8 cellular contexts compared by ENCODE assay signal in genomic region chr1:40385437-40386310, GRCh38. TPM values are rescaled to one million over a fixed set of nuclear protein-coding genes. Genes with fewer than 3 reads are reported as not detected.
DNase-seq lines count a peak whose midpoint lies in the region; ATAC-seq and TF ChIP-seq lines count a peak whose summit lies in the region.

No MANE protein-coding gene starts in this region.

- DNase-seq in GM12864 (ENCODE audit: low read depth) (peak; percentile 88), MV-4-11 (lab: John Stamatoyannopoulos, UW) (peak; percentile 99), NCI-H345 (lab: John Stamatoyannopoulos, UW) (no peak), cerebellum (ENCODE audit: low spot score) (no peak)
- DNase-seq in activated naive CD4-positive, alpha-beta T cell treated with anti-CD3 and anti-CD28 coated beads, Interleukin-2, amount 50 U/mL, for 16 hours: peak; percentile 52

- H3K9ac ChIP-seq in liver (ENCODE audit: low read depth in 1 of 2, low read length in 2 of 2): peak overlapping the region; percentile 23 to 90

- peak; percentile 64 for ATAC-seq in GM21723 (IDR thresholded peaks at IDR 0.05; ENCODE audit: unreplicated experiment)

- TF ChIP-seq CTCF in GM12864 (IDR thresholded peaks at IDR 0.05; ENCODE audit: low read depth, low read length, missing control alignments) (no peak), liver (IDR thresholded peaks at IDR 0.05; ENCODE audit: low read depth, low read length, missing input control) (no peak)

- H3K36me3 ChIP-seq in liver (ENCODE audit: control insufficient read depth in 4 of 4, insufficient read depth in 3 of 4, low read depth in 1 of 4, low read length in 3 of 4) (no peaks in the 10 kb centered on the region), thymus (ENCODE audit: control insufficient read depth, insufficient read depth) (peaks cover 13% of the 10 kb centered on the region)

- TF ChIP-seq RAD21 in liver (IDR thresholded peaks at IDR 0.05): peak in 1 of 2 donors; percentile 5

- H3K4me1 ChIP-seq in liver (ENCODE audit: control insufficient read depth in 4 of 4, insufficient read depth in 4 of 4, low read length in 3 of 4): peaks cover 24 to 87% (median 74%) of the 10 kb centered on the region in 4 donors
- peaks cover 67% of the 10 kb centered on the region for H3K4me1 ChIP-seq in thymus (ENCODE audit: control insufficient read depth, insufficient read depth, low read length)

- H3K27me3 ChIP-seq in liver (ENCODE audit: control insufficient read depth in 4 of 4, insufficient read depth in 4 of 4, low read length in 3 of 4) (no peaks in the 10 kb centered on the region), thymus (ENCODE audit: control insufficient read depth, insufficient read depth) (no peaks in the 10 kb centered on the region)

- peak overlapping the region; percentile 59 to 71 for H3K27ac ChIP-seq in liver (ENCODE audit: low read depth in 1 of 2, low read length in 2 of 2)
- H3K27ac ChIP-seq in thymus (ENCODE audit: low read depth): peak overlapping the region; percentile 100

- H3K4me3 ChIP-seq in GM12864 (ENCODE audit: low read depth, low read length) (peak overlapping the region; percentile 38), liver (ENCODE audit: low read depth in 1 of 3, low read length in 3 of 3) (no peak overlapping the region), thymus (ENCODE audit: low read length) (peak overlapping the region; percentile 49)

- WGBS in liver: 62% methylated on average over 4 of the region's 4 CpGs
- 6% methylated on average over 4 of the region's 4 CpGs for WGBS in thymus

- H3K9me3 ChIP-seq in liver (ENCODE audit: control insufficient read depth in 4 of 4, low read length in 3 of 4) (no peaks in the 10 kb centered on the region), thymus (ENCODE audit: control insufficient read depth) (no peaks in the 10 kb centered on the region)

TF ChIP-seq in liver, 16 proteins besides CTCF, POLR2A, EP300 and RAD21:
- TF ChIP-seq YY1 (IDR thresholded peaks at IDR 0.05) (no peak), SP1 (IDR thresholded peaks at IDR 0.05) (peak; percentile 49), FOXA2 (IDR thresholded peaks at IDR 0.05) (no peak), GABPA (IDR thresholded peaks at IDR 0.05 in 1 of 2, conservative IDR thresholded peaks at IDR 0.05 in 1 of 2) (peak in 1 of 2 donors; percentile 5)

RNA-seq across cellular contexts. Expression of gene SMAP2, which starts 12.1 kb away (rescaled TPM):
- 10 to 100 TPM; 20.0 to 36.8 TPM for total RNA-seq in liver
- polyA plus RNA-seq in liver: 10 to 100 TPM; 25.5 to 34.1 TPM
- polyA plus RNA-seq in thymus: 251 TPM
- 24.8 TPM for total RNA-seq in cerebellum

Comparison
In these comparisons a context has a peak if more than half of its experiments do, and no peak if none do; other contexts are left out.
1. DNase-seq: peak in GM12864 (single experiment), MV-4-11 (single experiment) and activated naive CD4-positive, alpha-beta T cell treated with anti-CD3 and anti-CD28 coated beads, Interleukin-2, amount 50 U/mL, for 16 hours (single experiment); none in NCI-H345 (single experiment) and cerebellum (single experiment).
2. H3K4me3 ChIP-seq: peak in GM12864 (single experiment) and thymus (single experiment); none in liver (0 of 3).